21 cellular contexts compared by ENCODE assay signal in the genomic region with DNA sequence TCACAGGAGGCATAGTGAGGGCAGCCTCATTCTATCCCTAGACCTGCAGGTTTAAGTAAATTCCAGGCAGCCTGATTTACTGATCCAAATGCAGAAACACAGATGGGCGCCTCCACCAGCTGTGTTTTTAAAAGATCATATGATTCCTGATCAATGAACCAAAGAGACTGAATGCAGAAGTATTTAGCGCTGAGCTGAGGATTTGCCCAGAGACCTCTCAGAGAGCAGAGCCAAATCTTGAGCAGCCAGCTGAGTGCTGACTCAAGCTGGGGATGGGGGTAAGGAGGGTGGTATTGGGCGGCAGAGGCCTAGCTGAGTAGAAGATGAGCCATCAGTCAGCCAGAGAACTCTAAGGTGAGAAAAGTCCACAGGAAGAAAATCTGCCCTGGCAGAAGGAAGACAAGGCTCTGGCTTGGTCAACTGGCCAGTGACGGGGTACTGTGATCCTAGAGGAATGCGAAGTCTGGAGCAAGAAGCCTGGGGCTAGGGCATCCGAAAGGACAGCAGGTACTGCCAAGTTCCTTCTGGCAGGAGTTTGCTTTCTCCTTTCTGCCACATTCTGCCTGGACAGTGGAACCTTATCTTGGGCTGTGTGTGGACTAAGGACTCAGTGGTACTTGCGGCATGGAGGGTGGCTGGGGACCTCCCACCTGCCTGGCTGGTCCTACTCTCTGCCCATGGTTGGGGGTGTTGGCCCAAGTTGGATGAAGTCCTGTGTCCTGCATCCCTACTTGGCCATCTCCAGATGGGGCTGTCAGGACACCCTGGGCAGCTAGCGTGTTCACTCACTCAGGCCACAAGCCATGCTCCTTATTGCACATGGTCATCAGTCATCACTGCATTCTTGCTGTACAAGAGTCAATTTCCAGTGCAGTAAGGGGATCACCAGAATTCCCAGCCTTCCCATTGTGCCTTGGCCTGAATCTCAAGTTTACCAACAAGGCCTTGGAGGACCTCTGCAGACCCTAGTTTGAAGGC. TPM values are rescaled to one million over a fixed set of nuclear protein-coding genes. Genes with fewer than 3 reads are reported as not detected.
A peak's percentile ranks its signal among the peaks of the same experiment; 100 is the strongest.
DNase-seq lines count a peak whose midpoint lies in the region; ATAC-seq, FAIRE-seq and TF ChIP-seq lines count a peak whose summit lies in the region.
"Had no signal": no experiment of that assay in that cellular context is flagged by ENCODE, and none has a peak within 500 bp of the region (broad histone marks: within the 10 kb centered on the region; RNA-seq: fewer than 3 reads in every experiment).

No MANE protein-coding gene starts in this region.

- H3K36me3 ChIP-seq in GM12878 (ENCODE audit: control insufficient read depth in 2 of 2, insufficient read depth in 2 of 2, low read length in 1 of 2) (no peaks in the 10 kb centered on the region), transverse colon (no peaks in the 10 kb centered on the region)
- H3K36me3 ChIP-seq in naive thymus-derived CD4-positive, alpha-beta T cell (ENCODE audit: control insufficient read depth in 2 of 3, insufficient read depth in 3 of 3, low read length in 3 of 3) = no peaks in the 10 kb centered on the region

- peaks cover 4% of the 10 kb centered on the region; the same call in 1 of the 2 replicates for H3K4me1 ChIP-seq in GM12878 (ENCODE audit: control insufficient read depth, insufficient read depth, low read length)
- no peaks in the 10 kb centered on the region for H3K4me1 ChIP-seq in naive thymus-derived CD4-positive, alpha-beta T cell (ENCODE audit: control insufficient read depth in 2 of 2, insufficient read depth in 2 of 2, low read length in 2 of 2)
- peaks cover 0 to 26% (median 7%) of the 10 kb centered on the region in 4 donors for H3K4me1 ChIP-seq in transverse colon

- H3K4me3 Mint-ChIP-seq in naive thymus-derived CD4-positive, alpha-beta T cell = no peak overlapping the region
- no peak overlapping the region for H3K4me3 Mint-ChIP-seq in activated T-cell treated with anti-CD3 and anti-CD28 coated beads, Interleukin-2, amount 50 U/mL, for 72 hours
- H3K4me3 Mint-ChIP-seq: activated CD8-positive, alpha-beta memory T cell treated with anti-CD3 and anti-CD28 coated beads, Interleukin-2, amount 10 ng/mL, durations not matched to agents 7 days and 5 days; central memory CD8-positive, alpha-beta T cell had no signal

- H3K9ac ChIP-seq in GM12878 (ENCODE audit: control insufficient read depth, insufficient read depth, low read length) = no peak overlapping the region

- RAD21 ChIA-PET in GM12878 (lab: Charles Lee; ENCODE audit: unreplicated experiment) = interaction anchor here (0.5 to 3.2 kb wide), 10 partner anchors 10 to 421 kb away, joined by 3 to 16 read pairs (median 4); a partner anchor contains a TSS

- no peak overlapping the region for H3K4me2 ChIP-seq in GM12878 (ENCODE audit: control insufficient read depth, insufficient read depth)

- no peak overlapping the region for H3K27ac ChIP-seq in GM12878 (ENCODE audit: control insufficient read depth, insufficient read depth)
- H3K27ac ChIP-seq in naive thymus-derived CD4-positive, alpha-beta T cell (ENCODE audit: low read depth, low read length) = no peak overlapping the region
- H3K27ac ChIP-seq in transverse colon = peak overlapping the region in 3 of 4 donors; percentile 8 to 39 (median 17)
- H3K27ac ChIP-seq: 22Rv1 had no signal

- TF ChIP-seq EP300 in GM12878 (IDR thresholded peaks at IDR 0.05; ENCODE audit: borderline replicate concordance in 1 of 2, control insufficient read depth in 1 of 2, low read depth in 2 of 2, low read length in 2 of 2) (no peak), transverse colon (IDR thresholded peaks at IDR 0.05; ENCODE audit: low read depth) (no peak)

- H3K27me3 ChIP-seq in GM12878 (replicated peaks in 1 of 2; ENCODE audit: control insufficient read depth in 2 of 2, insufficient read depth in 2 of 2, low read length in 1 of 2) (no peaks in the 10 kb centered on the region), transverse colon (no peaks in the 10 kb centered on the region)
- no peaks in the 10 kb centered on the region for H3K27me3 ChIP-seq in naive thymus-derived CD4-positive, alpha-beta T cell (ENCODE audit: control insufficient read depth in 2 of 2, insufficient read depth in 2 of 2, low read length in 2 of 2)

- H4K20me1 ChIP-seq in GM12878 (ENCODE audit: control insufficient read depth, insufficient read depth) = no peaks in the 10 kb centered on the region

- no peak overlapping the region for H3K27ac Mint-ChIP-seq in naive thymus-derived CD4-positive, alpha-beta T cell
- no peak overlapping the region for H3K27ac Mint-ChIP-seq in activated T-cell treated with anti-CD3 and anti-CD28 coated beads, Interleukin-2, amount 50 U/mL, for 72 hours
- H3K27ac Mint-ChIP-seq: activated CD8-positive, alpha-beta memory T cell treated with anti-CD3 and anti-CD28 coated beads, Interleukin-2, amount 10 ng/mL, durations not matched to agents 7 days and 5 days had no signal

- intact Hi-C loops in GM12878 (cut with micrococcal nuclease; ENCODE audit: unreplicated experiment) (no loop called here), transverse colon (cut with DNase I; ENCODE audit: low total_unique reads) (no loop called here)
- intact Hi-C loops in naive thymus-derived CD4-positive, alpha-beta T cell (cut with micrococcal nuclease) = no loop called here

- no peaks in the 10 kb centered on the region for H3K36me3 Mint-ChIP-seq in naive thymus-derived CD4-positive, alpha-beta T cell
- no peaks in the 10 kb centered on the region for H3K36me3 Mint-ChIP-seq in activated T-cell treated with anti-CD3 and anti-CD28 coated beads, Interleukin-2, amount 50 U/mL, for 72 hours (ENCODE audit: insufficient read depth in 2 of 2)
- H3K36me3 Mint-ChIP-seq: activated CD8-positive, alpha-beta memory T cell treated with anti-CD3 and anti-CD28 coated beads, Interleukin-2, amount 10 ng/mL, durations not matched to agents 7 days and 5 days had no signal

- in situ Hi-C loops in GM12878 (cut with MboI) (no loop called here), transverse colon (cut with MboI; ENCODE audit: low pct_ligation_motif_present in 1 of 4, low pct_unique_long_range_greater_than_20kb in 1 of 4, low sequenced_read_pairs in 3 of 4) (no loop called here)

- FAIRE-seq in GM12878 (lab: Jason Lieb, UNC) = no peak
- FAIRE-seq: kidney had no signal

- TF ChIP-seq CTCF in GM12878 (IDR thresholded peaks at IDR 0.05 in 2 of 3, conservative IDR thresholded peaks at IDR 0.05 in 1 of 3; ENCODE audit: control insufficient read depth in 2 of 3, extremely low read depth in 1 of 3, insufficient read depth in 1 of 3, low read depth in 3 of 3, low read length in 3 of 3) (no peak), transverse colon (IDR thresholded peaks at IDR 0.05) (no peak)

- TF ChIP-seq POLR2A in GM12878 (IDR thresholded peaks at IDR 0.05; ENCODE audit: low read depth, low read length) (no peak), transverse colon (IDR thresholded peaks at IDR 0.05) (no peak)

- SMC1A ChIA-PET in GM12878 (lab: Charles Lee; ENCODE audit: uncharacterized antibody, unreplicated experiment) = interaction anchor here (0.6 to 4.5 kb wide), 13 partner anchors 10 to 154 kb away, joined by 3 to 20 read pairs (median 3); a partner anchor contains a TSS

- CTCF ChIA-PET in GM12878 (lab: Yijun Ruan, JAX) = interaction anchor here (0.8 to 2.5 kb wide), 8 partner anchors 9 to 141 kb away, joined by 3 to 7 read pairs (median 4); a partner anchor contains a TSS
- CTCF ChIA-PET in naive thymus-derived CD4-positive, alpha-beta T cell (lab: Charles Lee) = no interaction called here

- H3K79me2 ChIP-seq in GM12878 (ENCODE audit: control insufficient read depth, insufficient read depth, low read length) = no peaks in the 10 kb centered on the region

- peaks cover 0 to 3% (median 0%) of the 10 kb centered on the region in 5 donors for H3K27me3 Mint-ChIP-seq in naive thymus-derived CD4-positive, alpha-beta T cell
- H3K27me3 Mint-ChIP-seq in activated T-cell treated with anti-CD3 and anti-CD28 coated beads, Interleukin-2, amount 50 U/mL, for 72 hours (ENCODE audit: low read depth) = no peaks in the 10 kb centered on the region
- H3K27me3 Mint-ChIP-seq: activated CD8-positive, alpha-beta memory T cell treated with anti-CD3 and anti-CD28 coated beads, Interleukin-2, amount 10 ng/mL, durations not matched to agents 7 days and 5 days; central memory CD8-positive, alpha-beta T cell had no signal

- peaks cover 0 to 9% (median 0%) of the 10 kb centered on the region in 7 donors for H3K4me1 Mint-ChIP-seq in naive thymus-derived CD4-positive, alpha-beta T cell
- H3K4me1 Mint-ChIP-seq in activated T-cell treated with anti-CD3 and anti-CD28 coated beads, Interleukin-2, amount 50 U/mL, for 72 hours (ENCODE audit: low read depth) = peaks cover 19% of the 10 kb centered on the region

- H3K4me3 ChIP-seq in GM12878 (no peak overlapping the region), transverse colon (no peak overlapping the region)
- H3K4me3 ChIP-seq in naive thymus-derived CD4-positive, alpha-beta T cell (ENCODE audit: low read length) = no peak overlapping the region

- no peak for TF ChIP-seq RAD21 in GM12878 (IDR thresholded peaks at IDR 0.05; ENCODE audit: insufficient read depth, low read depth, low read length)

- POLR2A ChIA-PET in GM12878 (lab: Charles Lee) = interaction anchor here (0.5 to 1.6 kb wide), 5 partner anchors 9 to 235 kb away, joined by 3 to 9 read pairs (median 3); a partner anchor contains a TSS
- POLR2A ChIA-PET in naive thymus-derived CD4-positive, alpha-beta T cell (lab: Charles Lee) = interaction anchor here (1.6 kb wide), 1 partner anchor 79 kb away, joined by 10 read pairs; a partner anchor contains a TSS

- DNase-seq in NCI-H82 (lab: John Stamatoyannopoulos, UW) (peak; percentile 39), NCI-H82 treated with DMSO at 0.1 percent for 48 hours (lab: John Stamatoyannopoulos, UW; ENCODE audit: unreplicated experiment) (no peak), GM12878 (ENCODE audit: low read depth, low spot score) (no peak), transverse colon (no peak), NCI-H345 treated with DMSO at 0.1 percent for 48 hours (lab: John Stamatoyannopoulos, UW; ENCODE audit: unreplicated experiment) (no peak), NCI-H2081 treated with DMSO at 0.1 percent for 48 hours (lab: John Stamatoyannopoulos, UW) (no peak)
- no peak for DNase-seq in naive thymus-derived CD4-positive, alpha-beta T cell
- DNase-seq in activated T-cell treated with anti-CD3 and anti-CD28 coated beads, Interleukin-2, amount 50 U/mL, for 72 hours = no peak
- DNase-seq: activated CD8-positive, alpha-beta memory T cell treated with anti-CD3 and anti-CD28 coated beads, Interleukin-2, amount 10 ng/mL, durations not matched to agents 7 days and 5 days; activated effector memory CD4-positive, alpha-beta T cell treated with anti-CD3 and anti-CD28 coated beads, Interleukin-2, amount 50 U/mL, for 16 hours; DMS153; effector CD4-positive, alpha-beta T cell; hippocampal formation; kidney; NCI-H187; NCI-H345; NK-92 treated with Interleukin-12 subunit alpha and Interleukin-12 subunit beta, amount 100 ng/mL, for 24 hours; Right ventricle myocardium superior; stimulated activated CD4-positive, alpha-beta T cell treated with anti-CD3 and anti-CD28 coated beads, Interleukin-4, amount 100 ng/mL, for 1 hour had no signal

- H2AFZ ChIP-seq in GM12878 (ENCODE audit: control insufficient read depth, low read depth, low read length) = no peak overlapping the region

- peaks cover 0 to 2% (median 0%) of the 10 kb centered on the region in 11 donors for H3K9me3 Mint-ChIP-seq in naive thymus-derived CD4-positive, alpha-beta T cell
- H3K9me3 Mint-ChIP-seq in activated T-cell treated with anti-CD3 and anti-CD28 coated beads, Interleukin-2, amount 50 U/mL, for 72 hours = no peaks in the 10 kb centered on the region
- H3K9me3 Mint-ChIP-seq: central memory CD8-positive, alpha-beta T cell had no signal

- H3K9me3 ChIP-seq in GM12878 (replicated peaks; ENCODE audit: control insufficient read depth, insufficient read depth, low read length) (no peaks in the 10 kb centered on the region), transverse colon (no peaks in the 10 kb centered on the region)
- no peaks in the 10 kb centered on the region for H3K9me3 ChIP-seq in naive thymus-derived CD4-positive, alpha-beta T cell (ENCODE audit: control insufficient read depth in 2 of 3, low read length in 3 of 3)

- WGBS in GM12878 (ENCODE audit: insufficient coverage, insufficient replicate concordance, low lambda C conversion rate, missing lambda C conversion rate) = 76% methylated on average over 8 of the region's 8 CpGs
- 91% methylated on average over 8 of the region's 8 CpGs; no CpG with 5 or more reads in 1 of the 2 donors for WGBS in transverse colon (ENCODE audit: low coverage in 1 of 2), 2 donors

- BruUV-seq in GM12878 (replicated peaks; lab: Mats Ljungman, UMichigan) = no TSS peak

- ATAC-seq in GM12878 = peak; percentile 32
- peak; percentile 25 for ATAC-seq in naive thymus-derived CD4-positive, alpha-beta T cell
- ATAC-seq in activated T-cell treated with anti-CD3 and anti-CD28 coated beads, Interleukin-2, amount 50 U/mL, for 72 hours (replicated peaks in 1 of 2) = no peak
- ATAC-seq: activated CD8-positive, alpha-beta memory T cell treated with anti-CD3 and anti-CD28 coated beads, Interleukin-2, amount 10 ng/mL, durations not matched to agents 7 days and 5 days had no signal

RNA-seq across cellular contexts. Expression of a gene that starts 34.4 kb away (rescaled TPM):
- total RNA-seq in GM12878 (2013; cell fraction: nucleolus; rRNA removed) = 8.5 and 10.7 TPM in 2 replicates
- 57.8 and 62.2 TPM in 2 replicates for total RNA-seq in GM12878 (2014; rRNA removed)
- 34.1 and 36.4 TPM in 2 replicates for total RNA-seq in GM12878 (2014; rRNA removed; fragmentation: Illumina TruSeq; extraction: Trizol)
- 34.8 and 36.7 TPM in 2 replicates for total RNA-seq in GM12878 (2021)
- 12.9 TPM for polyA plus RNA-seq in GM12878 (2011; ENCODE audit: low read depth)
- polyA plus RNA-seq in GM12878 (2011; rRNA removed) = 27.8 and 40.0 TPM in 2 replicates
- polyA plus RNA-seq in GM12878 (2011; cell fraction: cytosol; rRNA removed) = 22.4 and 24.5 TPM in 2 replicates
- 6.1 and 6.5 TPM in 2 replicates for polyA plus RNA-seq in GM12878 (2011; cell fraction: nucleus; rRNA removed)
- 20.6 and 23.0 TPM in 2 replicates for polyA plus RNA-seq in GM12878 (2012)
- 31.3 and 37.3 TPM in 2 replicates for polyA plus RNA-seq in GM12878 (2014; fragmentation: Illumina TruSeq; extraction: Trizol)
- 10 to 100 TPM; 23.5 to 29.9 TPM for polyA plus RNA-seq in GM12878 (2014; fragmentation: Nextera tagmentation; extraction: Ambion mirVana)
- polyA plus RNA-seq in GM12878 (2014; rRNA removed) = 47.5 and 49.2 TPM in 2 replicates
- polyA plus RNA-seq in GM12878 (2016; fragmentation: Nextera tagmentation; extraction: Ambion mirVana) = 10 to 100 TPM; 63.5 to 72.0 TPM
- polyA minus RNA-seq in GM12878 (2011; rRNA and poly(A)+ RNA removed) = 8.9 and 9.1 TPM in 2 replicates
- polyA minus RNA-seq in GM12878 (2011; cell fraction: cytosol; rRNA and poly(A)+ RNA removed) = 6.3 and 9.1 TPM in 2 replicates
- polyA minus RNA-seq in GM12878 (2011; cell fraction: nucleus; rRNA and poly(A)+ RNA removed) = 3.9 and 9.2 TPM in 2 replicates
- 10 to 100 TPM; 11.5 to 20.8 (median 16.8) TPM for total RNA-seq in naive thymus-derived CD4-positive, alpha-beta T cell
- 10 to 100 TPM; 25.8 to 29.1 TPM for polyA plus RNA-seq in naive thymus-derived CD4-positive, alpha-beta T cell
- 10 to 100 TPM in 2 of 4 donors, 1 to 10 TPM in 1, not detected in 1; 3.2 to 18.7 (median 12.9) TPM for total RNA-seq in transverse colon
- 10 to 100 TPM; 24.6 to 25.8 TPM for total RNA-seq in activated T-cell treated with anti-CD3 and anti-CD28 coated beads, Interleukin-2, amount 50 U/mL, for 72 hours

Comparison
In these comparisons a context has a peak if more than half of its experiments do, and no peak if none do; other contexts are left out.
1. ATAC-seq: peak in GM12878 (single experiment) and naive thymus-derived CD4-positive, alpha-beta T cell (single experiment); none in activated T-cell treated with anti-CD3 and anti-CD28 coated beads, Interleukin-2, amount 50 U/mL, for 72 hours (0 of 2).
2. H3K27ac ChIP-seq: peak in transverse colon (3 of 4); none in GM12878 (single experiment) and naive thymus-derived CD4-positive, alpha-beta T cell (single experiment).